ENCODE assay signal across 12 cellular contexts in genomic region chr13:30257433-30258099, GRCh38. TPM values are rescaled to one million over a fixed set of nuclear protein-coding genes. Genes with fewer than 3 reads are reported as not detected.
A peak's percentile ranks its signal among the peaks of the same experiment; 100 is the strongest.
DNase-seq lines count a peak whose midpoint lies in the region; ATAC-seq and TF ChIP-seq lines count a peak whose summit lies in the region.
"Had no signal": no experiment of that assay in that cellular context is flagged by ENCODE, and none has a peak within 500 bp of the region (broad histone marks: within the 10 kb centered on the region; RNA-seq: fewer than 3 reads in every experiment).

No MANE protein-coding gene starts in this region.

- DNase-seq in C1 segment of cervical spinal cord (lab: John Stamatoyannopoulos, UW) (peak in 12 of 14 donors; percentile 1 to 67 (median 13)), HFFc6 (no peak), cerebellar cortex (ENCODE audit: low spot score) (peak; percentile 75), DMS 273 (lab: John Stamatoyannopoulos, UW; ENCODE audit: unreplicated experiment) (no peak), left colon (no peak)
- no peak for DNase-seq in activated naive CD8-positive, alpha-beta T cell treated with anti-CD3 and anti-CD28 coated beads, Interleukin-2, amount 50 U/mL, for 24 hours
- no peak for DNase-seq in activated naive CD4-positive, alpha-beta T cell treated with anti-CD3 and anti-CD28 coated beads for 36 hours
- DNase-seq: activated naive CD4-positive, alpha-beta T cell treated with Interleukin-2 at 50 U/mL for 16 hours; MV-4-11 had no signal

- H3K4me3 ChIP-seq in mesodermal cell (ENCODE audit: extremely low read depth, insufficient read depth, low read length, poor library complexity, severe bottlenecking) = no peak overlapping the region
- H3K4me3 ChIP-seq: skin epidermis had no signal

- H3K36me3 ChIP-seq in mesodermal cell (ENCODE audit: control insufficient read depth, insufficient read depth, low read length) = peaks cover 3% of the 10 kb centered on the region

- H3K4me1 Mint-ChIP-seq in HFFc6 (ENCODE audit: low read depth) = peaks cover 26% of the 10 kb centered on the region
- H3K4me1 Mint-ChIP-seq in activated naive CD8-positive, alpha-beta T cell treated with anti-CD3 and anti-CD28 coated beads, Interleukin-2, amount 50 U/mL, for 24 hours = peaks cover 15% of the 10 kb centered on the region
- H3K4me1 Mint-ChIP-seq in activated naive CD4-positive, alpha-beta T cell treated with anti-CD3 and anti-CD28 coated beads for 36 hours (ENCODE audit: low read depth) = peaks cover 20% of the 10 kb centered on the region

- H3K27ac ChIP-seq in mesodermal cell (ENCODE audit: low read depth, low read length, severe bottlenecking) = peak overlapping the region; percentile 95
- H3K27ac ChIP-seq: skin epidermis had no signal

- CTCF ChIA-PET in activated naive CD4-positive, alpha-beta T cell treated with anti-CD3 and anti-CD28 coated beads for 36 hours (lab: Charles Lee) = interaction anchor here (1.0 kb wide), 2 partner anchors 125 to 127 kb away, joined by 3 to 4 read pairs; no protein-coding TSS in a partner anchor

- H3K4me3 Mint-ChIP-seq in HFFc6 = no peak overlapping the region
- no peak overlapping the region for H3K4me3 Mint-ChIP-seq in activated naive CD8-positive, alpha-beta T cell treated with anti-CD3 and anti-CD28 coated beads, Interleukin-2, amount 50 U/mL, for 24 hours
- H3K4me3 Mint-ChIP-seq in activated naive CD4-positive, alpha-beta T cell treated with anti-CD3 and anti-CD28 coated beads for 36 hours = no peak overlapping the region
- H3K4me3 Mint-ChIP-seq: T-helper 1 cell treated with Interleukin-12 subunit alpha and Interleukin-12 subunit beta and Interleukin-4 antibody, amounts not matched to agents 30 μg/mL and 1 μg/mL, for 36 hours had no signal

- peaks cover 10% of the 10 kb centered on the region for H3K4me1 ChIP-seq in mesodermal cell (ENCODE audit: control insufficient read depth, insufficient read depth, low read length, poor library complexity, severe bottlenecking)

- intact Hi-C loops in activated naive CD4-positive, alpha-beta T cell treated with anti-CD3 and anti-CD28 coated beads for 36 hours (cut with micrococcal nuclease) = no loop called here
- intact Hi-C loops in left colon (cut with DNase I, micrococcal nuclease) = no loop called here

- 55 to 60% methylated on average over 3 to 4 of the region's 6 CpGs for WGBS in mesodermal cell (ENCODE audit: insufficient coverage in 2 of 2), 2 experiments

- no peak for TF ChIP-seq CTCF in HFFc6 (IDR thresholded peaks at IDR 0.05)

- H3K9me3 Mint-ChIP-seq in HFFc6 = no peaks in the 10 kb centered on the region
- no peaks in the 10 kb centered on the region for H3K9me3 Mint-ChIP-seq in activated naive CD8-positive, alpha-beta T cell treated with anti-CD3 and anti-CD28 coated beads, Interleukin-2, amount 50 U/mL, for 24 hours
- no peaks in the 10 kb centered on the region for H3K9me3 Mint-ChIP-seq in activated naive CD4-positive, alpha-beta T cell treated with anti-CD3 and anti-CD28 coated beads for 36 hours

- H3K27me3 Mint-ChIP-seq in HFFc6 (ENCODE audit: insufficient read depth) = no peaks in the 10 kb centered on the region; the same call in 1 of the 2 replicates
- no peaks in the 10 kb centered on the region for H3K27me3 Mint-ChIP-seq in activated naive CD8-positive, alpha-beta T cell treated with anti-CD3 and anti-CD28 coated beads, Interleukin-2, amount 50 U/mL, for 24 hours
- H3K27me3 Mint-ChIP-seq in activated naive CD4-positive, alpha-beta T cell treated with anti-CD3 and anti-CD28 coated beads for 36 hours (ENCODE audit: low read depth) = no peaks in the 10 kb centered on the region

- H3K36me3 Mint-ChIP-seq in HFFc6 (ENCODE audit: low read depth) = peaks cover 10% of the 10 kb centered on the region
- H3K36me3 Mint-ChIP-seq in activated naive CD8-positive, alpha-beta T cell treated with anti-CD3 and anti-CD28 coated beads, Interleukin-2, amount 50 U/mL, for 24 hours (ENCODE audit: low read depth) = peaks cover 5% of the 10 kb centered on the region
- H3K36me3 Mint-ChIP-seq in activated naive CD4-positive, alpha-beta T cell treated with anti-CD3 and anti-CD28 coated beads for 36 hours (ENCODE audit: low read depth) = peaks cover 3% of the 10 kb centered on the region

- no peaks in the 10 kb centered on the region for H3K9me3 ChIP-seq in mesodermal cell (ENCODE audit: control insufficient read depth, low read length)

- H3K27ac Mint-ChIP-seq in HFFc6 = peak overlapping the region; percentile 61
- no peak overlapping the region for H3K27ac Mint-ChIP-seq in activated naive CD8-positive, alpha-beta T cell treated with anti-CD3 and anti-CD28 coated beads, Interleukin-2, amount 50 U/mL, for 24 hours
- H3K27ac Mint-ChIP-seq in activated naive CD4-positive, alpha-beta T cell treated with anti-CD3 and anti-CD28 coated beads for 36 hours = no peak overlapping the region
- H3K27ac Mint-ChIP-seq: T-helper 1 cell treated with Interleukin-12 subunit alpha and Interleukin-12 subunit beta and Interleukin-4 antibody, amounts not matched to agents 30 μg/mL and 1 μg/mL, for 36 hours had no signal

- no peak for ATAC-seq in activated naive CD8-positive, alpha-beta T cell treated with anti-CD3 and anti-CD28 coated beads, Interleukin-2, amount 50 U/mL, for 24 hours
- no peak for ATAC-seq in left colon

RNA-seq across cellular contexts. Expression of gene KATNAL1, which starts 49.8 kb away (rescaled TPM):
- 10 to 100 TPM; 48.2 to 71.4 (median 61.2) TPM for total RNA-seq in HFFc6 (2021; fragmentation: NEBNext Ultra II Directional; extraction: Animal tissue kit (Norgen Biotek cat#: 25700))
- polyA plus RNA-seq in mesodermal cell (2013, experiment 1 of 2) = 13.7 TPM
- 12.5 TPM for polyA plus RNA-seq in mesodermal cell (2013, experiment 2 of 2)
- total RNA-seq in activated naive CD4-positive, alpha-beta T cell treated with anti-CD3 and anti-CD28 coated beads for 36 hours = 1 to 10 TPM; 8.0 to 8.3 TPM
- total RNA-seq in left colon = 1 to 10 TPM; 3.3 to 9.4 TPM

Comparison
In these comparisons a context has a peak if more than half of its experiments do, and no peak if none do; other contexts are left out.
1. DNase-seq: peak in C1 segment of cervical spinal cord (12 of 14) and cerebellar cortex (single experiment); none in HFFc6 (single experiment), activated naive CD8-positive, alpha-beta T cell treated with anti-CD3 and anti-CD28 coated beads, Interleukin-2, amount 50 U/mL, for 24 hours (single experiment), DMS 273 (single experiment), activated naive CD4-positive, alpha-beta T cell treated with anti-CD3 and anti-CD28 coated beads for 36 hours (single experiment) and left colon (0 of 2).
2. RNA of gene KATNAL1, which starts 49.8 kb away (total RNA-seq): 48.2 to 71.4 TPM in HFFc6; 3.3 to 9.4 TPM in left colon and 8.0 to 8.3 TPM in activated naive CD4-positive, alpha-beta T cell treated with anti-CD3 and anti-CD28 coated beads for 36 hours; every median in the first group is over 4 times any median in the second.